Comparison of ENCODE assay signal across 25 cellular contexts in the genomic region with DNA sequence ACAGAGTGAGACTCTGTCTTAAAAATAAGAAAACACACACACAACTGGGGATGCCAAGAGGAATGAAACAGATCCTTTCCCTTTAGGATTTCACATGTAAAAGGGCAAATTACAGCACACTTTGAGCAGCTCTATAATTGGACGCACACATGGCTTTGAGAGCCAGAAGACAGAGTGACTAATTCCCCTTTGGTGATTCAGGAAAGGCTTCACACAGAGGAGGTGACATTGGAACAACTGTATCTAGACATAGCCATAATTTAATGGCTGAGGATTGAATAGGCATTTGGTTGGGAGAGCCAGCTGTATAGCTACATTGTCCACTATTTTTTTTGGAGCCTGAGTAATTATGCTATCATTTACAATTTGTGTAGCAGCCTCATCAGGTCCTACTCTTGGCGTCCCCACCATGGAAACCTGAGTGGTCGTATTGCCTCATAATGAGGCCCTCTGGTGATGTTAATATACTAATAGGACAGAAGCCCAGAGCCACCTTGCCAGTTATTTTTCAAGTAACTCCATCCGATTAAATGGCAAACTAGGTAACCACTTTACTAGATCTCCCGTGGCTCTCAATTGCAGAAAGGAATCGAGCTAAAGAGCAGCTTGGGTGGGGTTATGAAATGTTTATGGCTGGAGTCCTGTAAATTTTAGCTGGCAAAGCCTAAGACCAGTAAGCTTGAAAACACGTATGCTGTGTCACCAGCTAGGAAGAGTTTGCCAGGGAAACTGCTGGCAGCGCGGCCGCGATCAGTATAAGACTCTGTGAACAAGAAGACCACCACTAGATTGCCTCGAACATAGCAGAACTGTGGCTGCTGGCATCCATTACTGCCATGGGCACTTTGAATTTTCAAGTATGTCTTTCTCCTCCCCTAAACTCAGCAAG. TPM values are rescaled to one million over a fixed set of nuclear protein-coding genes. Genes with fewer than 3 reads are reported as not detected.
A peak's percentile ranks its signal among the peaks of the same experiment; 100 is the strongest.
DNase-seq lines count a peak whose midpoint lies in the region; ATAC-seq and TF ChIP-seq lines count a peak whose summit lies in the region.
"Had no signal": no experiment of that assay in that cellular context is flagged by ENCODE, and none has a peak within 500 bp of the region (broad histone marks: within the 10 kb centered on the region; RNA-seq: fewer than 3 reads in every experiment).

No MANE protein-coding gene starts in this region.

- no peak for TF ChIP-seq EP300 in gastroesophageal sphincter (IDR thresholded peaks at IDR 0.05)

- WGBS in gastroesophageal sphincter (ENCODE audit: low coverage in 1 of 2), 2 donors: 66 to 100% methylated on average over 1 to 7 of the region's 12 CpGs

- DNase-seq in NCI-H748 (lab: John Stamatoyannopoulos, UW; ENCODE audit: unreplicated experiment): peak; percentile 69
- no peak for DNase-seq in NCI-H748 treated with DMSO at 0.1 percent for 48 hours (lab: John Stamatoyannopoulos, UW)
- DNase-seq in NCI-H2227 (lab: John Stamatoyannopoulos, UW; ENCODE audit: unreplicated experiment): peak; percentile 40
- peak; percentile 72 for DNase-seq in fibroblast of gingiva (ENCODE audit: low read depth)
- DNase-seq: activated CD4-positive, alpha-beta T cell treated with anti-CD3 and anti-CD28 coated beads, Interleukin-2, amount 10 ng/mL, durations not matched to agents 24 days and 14 days; CD8-positive, alpha-beta memory T cell; effector CD4-positive, alpha-beta T cell; H7; IMR-90; NCI-H187 treated with DMSO at 0.1 percent for 48 hours; stimulated activated CD4-positive, alpha-beta T cell treated with anti-CD3 and anti-CD28 coated beads, Interleukin-1b, Interleukin-23, amount 100 ng/mL, for 48 hours; T-cell had no signal

- H3K9me3 ChIP-seq in skeletal muscle tissue (ENCODE audit: control insufficient read depth in 3 of 3, low read length in 3 of 3) (peaks cover 0 to 3% (median 0%) of the 10 kb centered on the region in 3 donors), gastroesophageal sphincter (no peaks in the 10 kb centered on the region)
- H3K9me3 ChIP-seq: right atrium auricular region, thyroid gland, vagina had no signal

- H3K27ac ChIP-seq in skeletal muscle tissue (ENCODE audit: low read depth, low read length): peak overlapping the region; percentile 46
- no peak overlapping the region for H3K27ac ChIP-seq in gastroesophageal sphincter
- H3K27ac ChIP-seq: parathyroid adenoma, right atrium auricular region, thyroid gland, vagina had no signal

- TF ChIP-seq POLR2A in GM18505 (IDR thresholded peaks at IDR 0.05; ENCODE audit: borderline replicate concordance, extremely low read depth, insufficient read depth, insufficient read length) (no peak), gastroesophageal sphincter (IDR thresholded peaks at IDR 0.05) (no peak)

- ATAC-seq in HG03354 (IDR thresholded peaks at IDR 0.05; ENCODE audit: poor library complexity, severe bottlenecking, unreplicated experiment) (no peak), GM18505 (IDR thresholded peaks at IDR 0.05; ENCODE audit: unreplicated experiment) (no peak), gastroesophageal sphincter (no peak)
- ATAC-seq: activated naive CD4-positive, alpha-beta T cell treated with anti-CD3 and anti-CD28 coated beads, Interleukin-2, amount 50 U/mL, for 72 hours; T-cell had no signal

- no peak overlapping the region for H3K4me3 ChIP-seq in skeletal muscle tissue (ENCODE audit: low read length in 3 of 3)
- no peak overlapping the region for H3K4me3 ChIP-seq in gastroesophageal sphincter
- H3K4me3 ChIP-seq: right atrium auricular region, thyroid gland, vagina had no signal

- H3K4me1 ChIP-seq in skeletal muscle tissue (ENCODE audit: control insufficient read depth in 3 of 3, insufficient read depth in 3 of 3, low read length in 3 of 3) (no peaks in the 10 kb centered on the region), gastroesophageal sphincter (peaks cover 0 to 5% (median 0%) of the 10 kb centered on the region in 3 donors)
- H3K4me1 ChIP-seq: parathyroid adenoma, right atrium auricular region, thyroid gland had no signal

- H3K27me3 ChIP-seq in skeletal muscle tissue (ENCODE audit: control insufficient read depth in 3 of 3, insufficient read depth in 3 of 3, low read length in 3 of 3) (peaks cover 0 to 4% (median 0%) of the 10 kb centered on the region in 3 donors), gastroesophageal sphincter (no peaks in the 10 kb centered on the region)
- H3K27me3 ChIP-seq: right atrium auricular region, thyroid gland, vagina had no signal

- TF ChIP-seq CTCF in gastroesophageal sphincter (IDR thresholded peaks at IDR 0.05): no peak

- no peak overlapping the region for H3K9ac ChIP-seq in skeletal muscle tissue (ENCODE audit: low read depth in 1 of 3, low read length in 3 of 3)
- H3K9ac ChIP-seq: parathyroid adenoma had no signal

- no peaks in the 10 kb centered on the region for H3K36me3 ChIP-seq in skeletal muscle tissue (ENCODE audit: control insufficient read depth in 3 of 3, insufficient read depth in 3 of 3, low read length in 3 of 3)
- H3K36me3 ChIP-seq in gastroesophageal sphincter: no peaks in the 10 kb centered on the region
- H3K36me3 ChIP-seq: right atrium auricular region, thyroid gland, vagina had no signal

RNA-seq across cellular contexts. Expression of a gene that starts 8.4 kb away (rescaled TPM):
- 1.0 TPM for total RNA-seq in skeletal muscle tissue
- total RNA-seq in gastroesophageal sphincter: 1 to 10 TPM in 1 of 4 donors, under 1 TPM in 1, not detected in 2; 0.89 to 1.3 TPM
- total RNA-seq: activated CD4-positive, alpha-beta T cell treated with anti-CD3 and anti-CD28 coated beads, Interleukin-2, amount 10 ng/mL, durations not matched to agents 24 days and 14 days; activated CD8-positive, alpha-beta memory T cell treated with anti-CD3 and anti-CD28 coated beads for 36 hours; activated naive CD4-positive, alpha-beta T cell treated with anti-CD3 and anti-CD28 coated beads, Interleukin-2, amount 50 U/mL, for 72 hours; bronchial epithelial cell; CD8-positive, alpha-beta memory T cell; IMR-90; LHCN-M2; mucosa of gallbladder; vagina had no signal

RNA-seq across cellular contexts. Expression of a gene that starts 27.1 kb away (rescaled TPM):
- total RNA-seq in skeletal muscle tissue (under 0.01 TPM), gastroesophageal sphincter (not detected)
- total RNA-seq: activated CD4-positive, alpha-beta T cell treated with anti-CD3 and anti-CD28 coated beads, Interleukin-2, amount 10 ng/mL, durations not matched to agents 24 days and 14 days; activated CD8-positive, alpha-beta memory T cell treated with anti-CD3 and anti-CD28 coated beads for 36 hours; activated naive CD4-positive, alpha-beta T cell treated with anti-CD3 and anti-CD28 coated beads, Interleukin-2, amount 50 U/mL, for 72 hours; bronchial epithelial cell; CD8-positive, alpha-beta memory T cell; H7; IMR-90; LHCN-M2; mucosa of gallbladder; right atrium auricular region; T-cell; vagina had no signal
